Comparison of ENCODE assay signal across 8 cellular contexts in genomic region chr15:68817304-68818087, GRCh38. TPM values are rescaled to one million over a fixed set of nuclear protein-coding genes. Genes with fewer than 3 reads are reported as not detected.
DNase-seq lines count a peak whose midpoint lies in the region; ATAC-seq lines count a peak whose summit lies in the region.

No MANE protein-coding gene starts in this region.

- H3K4me1 ChIP-seq in ES-I3 (ENCODE audit: insufficient read depth, low read length), result peaks cover 21% of the 10 kb centered on the region
- H3K4me1 ChIP-seq in mesodermal cell (ENCODE audit: control insufficient read depth, insufficient read depth, low read length, poor library complexity, severe bottlenecking), result peaks cover 32% of the 10 kb centered on the region

- H3K36me3 ChIP-seq in ES-I3 (ENCODE audit: insufficient read depth, low read length), result no peaks in the 10 kb centered on the region
- peaks cover 10% of the 10 kb centered on the region for H3K36me3 ChIP-seq in mesodermal cell (ENCODE audit: control insufficient read depth, insufficient read depth, low read length)

- H3K4me3 ChIP-seq in mesodermal cell (ENCODE audit: extremely low read depth, insufficient read depth, low read length, poor library complexity, severe bottlenecking), result peak overlapping the region; percentile 98

- peak; percentile 27 for DNase-seq in NCI-H748 treated with DMSO at 0.1 percent for 48 hours (lab: John Stamatoyannopoulos, UW)
- peak; percentile 47 to 56 for DNase-seq in activated CD8-positive, alpha-beta memory T cell treated with anti-CD3 and anti-CD28 coated beads for 4 hours (ENCODE audit: low read depth in 2 of 2)
- peak; percentile 59 to 67 (median 61) for DNase-seq in effector memory CD8-positive, alpha-beta T cell
- DNase-seq in stimulated activated CD8-positive, alpha-beta memory T cell treated with anti-CD3 and anti-CD28 coated beads, Interleukin-15, amount 100 ng/mL, for 24 hours (ENCODE audit: low read depth), result peak; percentile 40
- DNase-seq in iPS-NIHi7 (ENCODE audit: extremely low spot score), result no peak

- peak overlapping the region; percentile 95 to 98 for H3K27ac Mint-ChIP-seq in effector memory CD8-positive, alpha-beta T cell

- no peaks in the 10 kb centered on the region for H3K9me3 ChIP-seq in ES-I3 (ENCODE audit: control insufficient read depth, insufficient read depth, low read length)
- no peaks in the 10 kb centered on the region for H3K9me3 ChIP-seq in mesodermal cell (ENCODE audit: control insufficient read depth, low read length)

- H3K9me3 Mint-ChIP-seq in effector memory CD8-positive, alpha-beta T cell, result no peaks in the 10 kb centered on the region

- peak; percentile 31 for ATAC-seq in HG02678 (IDR thresholded peaks at IDR 0.05; ENCODE audit: unreplicated experiment)
- peak; percentile 50 for ATAC-seq in effector memory CD8-positive, alpha-beta T cell (replicated peaks)

- H3K4me3 Mint-ChIP-seq in effector memory CD8-positive, alpha-beta T cell, result peak overlapping the region; percentile 99 to 100

- peak overlapping the region; percentile 93 for H3K27ac ChIP-seq in mesodermal cell (ENCODE audit: low read depth, low read length, severe bottlenecking)

- peaks cover 43 to 49% of the 10 kb centered on the region in 2 donors for H3K4me1 Mint-ChIP-seq in effector memory CD8-positive, alpha-beta T cell (ENCODE audit: low read depth in 2 of 2)

- H3K27me3 Mint-ChIP-seq in effector memory CD8-positive, alpha-beta T cell, result no peaks in the 10 kb centered on the region

- peaks cover 31% of the 10 kb centered on the region for H3K36me3 Mint-ChIP-seq in effector memory CD8-positive, alpha-beta T cell (ENCODE audit: insufficient read depth)

- WGBS in mesodermal cell (ENCODE audit: insufficient coverage in 2 of 2), 2 experiments, result 0% methylated on average over 36 of the region's 64 CpGs

- peak overlapping the region; percentile 92 for H3K9ac ChIP-seq in ES-I3 (ENCODE audit: low read depth, low read length)

RNA-seq across cellular contexts. Expression of gene ANP32A, which starts 3.2 kb away (rescaled TPM):
- 231 TPM for polyA plus RNA-seq in mesodermal cell (2013, experiment 1 of 2)
- 244 TPM for polyA plus RNA-seq in mesodermal cell (2013, experiment 2 of 2)
